In the genomic region with DNA sequence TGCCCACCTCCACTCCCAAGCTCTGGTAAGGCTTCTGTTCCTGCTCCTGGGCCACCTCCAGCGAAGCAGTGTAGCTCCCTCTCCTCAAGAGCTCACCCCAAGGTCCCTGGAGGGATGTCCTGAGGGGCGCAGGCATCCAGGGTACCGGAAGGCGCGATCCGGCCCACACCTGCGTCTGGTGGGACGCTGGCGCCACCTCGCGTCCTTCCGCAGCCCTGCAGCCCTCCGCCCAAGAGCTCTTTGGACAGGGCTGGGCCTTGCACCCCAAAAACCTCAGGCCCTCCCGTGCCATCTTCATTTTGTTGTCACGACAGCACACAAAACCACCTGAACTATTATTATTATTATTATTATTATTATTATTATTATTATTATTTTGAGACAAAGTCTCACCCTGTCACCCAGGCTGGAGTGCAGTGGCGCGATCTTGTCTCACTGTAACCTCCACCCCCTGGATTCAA, we compare ENCODE assay signal across 8 cellular contexts. TPM values are rescaled to one million over a fixed set of nuclear protein-coding genes. Genes with fewer than 3 reads are reported as not detected.
DNase-seq lines count a peak whose midpoint lies in the region; ATAC-seq and TF ChIP-seq lines count a peak whose summit lies in the region.

No MANE protein-coding gene starts in this region.

- TF ChIP-seq CTCF in GM06990 (IDR thresholded peaks at IDR 0.05; ENCODE audit: insufficient read depth, low read length, poor library complexity, severe bottlenecking) (peak; percentile 95), PC-9 (conservative IDR thresholded peaks at IDR 0.05) (peak; percentile 80), brain microvascular endothelial cell (IDR thresholded peaks at IDR 0.05; ENCODE audit: low read depth, low read length, missing control alignments) (peak; percentile 86), nephron progenitor cell (IDR thresholded peaks at IDR 0.05) (peak; percentile 95)

- H3K27ac Mint-ChIP-seq in nephron progenitor cell = no peak overlapping the region

- H3K27me3 ChIP-seq in GM06990 (replicated peaks; ENCODE audit: control insufficient read depth, insufficient read depth, low read length) (no peaks in the 10 kb centered on the region), PC-9 (ENCODE audit: insufficient read depth, low read depth) (peaks cover 11% of the 10 kb centered on the region; the same call in 1 of the 2 replicates), brain microvascular endothelial cell (replicated peaks) (no peaks in the 10 kb centered on the region)

- in situ Hi-C loops in ACHN (cut with HindIII; ENCODE audit: low pct_ligation_motif_present, low pct_unique_long_range_greater_than_20kb, low sequenced_read_pairs) = no loop called here
- in situ Hi-C loops in brain microvascular endothelial cell (cut with HindIII; ENCODE audit: low pct_ligation_motif_present, low sequenced_read_pairs) = no loop called here

- H3K79me2 ChIP-seq in PC-9 (ENCODE audit: low read depth) = no peaks in the 10 kb centered on the region

- H3K27me3 Mint-ChIP-seq in nephron progenitor cell (ENCODE audit: low read depth, poor library complexity) = peaks cover 27% of the 10 kb centered on the region

- H2AFZ ChIP-seq in PC-9 = no peak overlapping the region

- no TSS peak for BruUV-seq in PC-9 (replicated peaks; lab: Mats Ljungman, UMichigan)

- ATAC-seq in HG02884 (IDR thresholded peaks at IDR 0.05; ENCODE audit: unreplicated experiment) (no peak), HG03108 (IDR thresholded peaks at IDR 0.05; ENCODE audit: unreplicated experiment) (no peak), GM18861 (IDR thresholded peaks at IDR 0.05; ENCODE audit: unreplicated experiment) (no peak)

- H3K36me3 Mint-ChIP-seq in nephron progenitor cell (ENCODE audit: low read depth) = no peaks in the 10 kb centered on the region

- DNase-seq in ACHN (peak; percentile 23), GM06990 (ENCODE audit: extremely low read depth, insufficient read length) (peak; percentile 53), PC-9 (peak in 1 of 2 experiments; percentile 45), brain microvascular endothelial cell (no peak), nephron progenitor cell (peak; percentile 79)

- no peaks in the 10 kb centered on the region for H3K9me2 ChIP-seq in PC-9 (ENCODE audit: insufficient read depth)

- H3K36me3 ChIP-seq in GM06990 (ENCODE audit: control insufficient read depth, insufficient read depth, low read length) (no peaks in the 10 kb centered on the region), PC-9 (ENCODE audit: low read depth) (no peaks in the 10 kb centered on the region), brain microvascular endothelial cell (replicated peaks) (no peaks in the 10 kb centered on the region)

- no peaks in the 10 kb centered on the region for H3K4me1 ChIP-seq in PC-9 (replicated peaks; ENCODE audit: insufficient read depth)

- H3K9me3 Mint-ChIP-seq in nephron progenitor cell = no peaks in the 10 kb centered on the region

- H3K4me1 Mint-ChIP-seq in nephron progenitor cell = no peaks in the 10 kb centered on the region

- H3K4me3 Mint-ChIP-seq in nephron progenitor cell = no peak overlapping the region

- H3K4me3 ChIP-seq in GM06990 (replicated peaks; ENCODE audit: low read depth, low read length) = no peak overlapping the region
- H3K4me3 ChIP-seq in PC-9 = no peak overlapping the region
- no peak overlapping the region for H3K4me3 ChIP-seq in brain microvascular endothelial cell (ENCODE audit: low read depth, low read length)

- CTCF ChIA-PET in PC-9 (lab: Charles Lee) = interaction anchor here (0.5 to 0.8 kb wide), 3 partner anchors 400 to 1175 kb away, joined by 3 to 6 read pairs (median 3); no protein-coding TSS in a partner anchor

- no peak overlapping the region for H3K4me2 ChIP-seq in PC-9

- intact Hi-C loops in PC-9 (cut with micrococcal nuclease; ENCODE audit: unreplicated experiment) = loop anchor here (5.0 to 10.0 kb wide), 3 partner anchors 659 to 1087 kb away; no protein-coding TSS in a partner anchor

- POLR2A ChIA-PET in PC-9 (lab: Charles Lee; ENCODE audit: unreplicated experiment) = interaction anchor here (0.5 kb wide), 1 partner anchor 930 kb away, joined by 6 read pairs; no protein-coding TSS in a partner anchor

- H3K9me3 ChIP-seq in PC-9 (ENCODE audit: insufficient read depth, low read depth) = no peaks in the 10 kb centered on the region

- H3K27ac ChIP-seq in PC-9 (no peak overlapping the region), brain microvascular endothelial cell (no peak overlapping the region)

- no peaks in the 10 kb centered on the region for H4K20me1 ChIP-seq in PC-9 (ENCODE audit: insufficient read depth)

- no peaks in the 10 kb centered on the region for H3F3A ChIP-seq in PC-9 (ENCODE audit: insufficient read depth, low read depth)

RNA-seq across cellular contexts. Expression of a gene that starts 49.2 kb away (rescaled TPM):
- not detected in 2 replicates for total RNA-seq in PC-9 (2021)
